In the genomic region with DNA sequence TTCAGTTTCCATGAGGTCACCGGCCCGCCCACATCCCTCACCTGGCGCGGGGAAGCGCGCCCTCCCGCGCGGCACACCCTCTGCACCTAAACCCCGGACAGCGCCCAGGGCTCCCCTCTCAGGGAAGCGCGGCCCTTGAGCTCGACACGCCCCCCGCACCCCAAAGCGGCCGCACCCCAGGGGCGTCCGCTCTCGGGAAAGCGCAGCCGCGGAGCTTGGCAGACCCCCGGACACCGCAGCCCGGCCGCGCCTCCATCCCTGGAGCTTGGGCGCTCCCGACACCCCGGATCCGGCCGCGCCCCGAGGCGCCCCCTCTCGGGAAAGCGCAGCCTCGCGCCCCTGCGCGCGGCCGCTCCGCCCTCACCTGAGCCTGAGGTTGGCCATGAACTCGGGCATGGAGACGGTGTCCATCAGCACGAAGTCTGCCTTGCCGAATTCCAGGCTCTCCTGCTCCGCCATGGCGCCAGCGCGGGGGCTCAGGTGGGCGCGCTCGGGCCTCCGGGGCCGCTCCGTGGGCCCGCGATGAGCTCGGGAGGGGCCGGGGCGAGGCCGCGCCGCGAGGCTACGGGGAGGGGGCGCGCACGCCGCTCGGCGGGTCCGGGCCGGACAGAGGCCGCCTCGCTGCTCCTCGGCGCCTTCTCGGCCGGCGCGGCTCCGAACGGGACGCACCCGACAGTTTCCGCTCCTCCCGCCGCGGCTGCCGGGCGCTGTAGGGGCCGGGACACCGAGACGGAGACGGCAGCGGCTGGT, we compare ENCODE assay signal across 8 cellular contexts. TPM values are rescaled to one million over a fixed set of nuclear protein-coding genes. Genes with fewer than 3 reads are reported as not detected.
DNase-seq lines count a peak whose midpoint lies in the region; ATAC-seq and TF ChIP-seq lines count a peak whose summit lies in the region.

A gene (minus strand): TSS at position 711 of the 750 bp plus-strand sequence. CDS start 252 bp downstream, at position 459.

- H3K27me3 Mint-ChIP-seq in nephron (ENCODE audit: low read depth), result peaks cover 26% of the 10 kb centered on the region

- peaks cover 7 to 46% (median 13%) of the 10 kb centered on the region in 3 donors for H3K4me1 ChIP-seq in esophagus squamous epithelium

- H3K9me3 ChIP-seq in esophagus squamous epithelium, result no peaks in the 10 kb centered on the region

- peak within 1 kb of the TSS; percentile 44 to 89 (median 81) for H3K27ac Mint-ChIP-seq in nephron

- H3K36me3 Mint-ChIP-seq in nephron (ENCODE audit: low read depth), result no peaks in the 10 kb centered on the region

- no peaks in the 10 kb centered on the region for H3K9me3 Mint-ChIP-seq in nephron

- DNase-seq in NCI-H345 treated with DMSO at 0.1 percent for 48 hours (lab: John Stamatoyannopoulos, UW; ENCODE audit: unreplicated experiment) (peak; percentile 29), activated T-cell treated with anti-CD3 and anti-CD28 coated beads for 4 hours (peak; percentile 72), esophagus squamous epithelium (lab: John Stamatoyannopoulos, UW) (no peak), Kasumi-1 (lab: John Stamatoyannopoulos, UW) (no peak)
- DNase-seq in stimulated activated naive CD4-positive, alpha-beta T cell treated with Interleukin-2 at 50 U/mL for 16 hours (lab: John Stamatoyannopoulos, UW), result peak; percentile 63

- peaks cover 15% of the 10 kb centered on the region for H3K4me1 Mint-ChIP-seq in nephron

- no peaks in the 10 kb centered on the region for H3K36me3 ChIP-seq in esophagus squamous epithelium

- H3K27ac ChIP-seq in esophagus squamous epithelium, result peak within 1 kb of the TSS; percentile 92 to 100 (median 99)

- ATAC-seq in GM18517 (IDR thresholded peaks at IDR 0.05; ENCODE audit: unreplicated experiment), result peak; percentile 46
- ATAC-seq in HG02885 (IDR thresholded peaks at IDR 0.05; ENCODE audit: poor library complexity, unreplicated experiment), result peak; percentile 65

- intact Hi-C loops in esophagus squamous epithelium (cut with DNase I), result no loop called here

- H3K4me3 Mint-ChIP-seq in nephron, result peak within 1 kb of the TSS; percentile 89 to 95 (median 93)

- WGBS in esophagus squamous epithelium, 2 donors, result 0% methylated on average over 5 to 6 of the region's 101 CpGs

- TF ChIP-seq POLR2A in esophagus squamous epithelium (IDR thresholded peaks at IDR 0.05), result peak in 3 of 4 donors; percentile 55 to 89 (median 87)

- peak within 1 kb of the TSS; percentile 78 to 100 (median 88) for H3K4me3 ChIP-seq in esophagus squamous epithelium

- TF ChIP-seq CTCF in esophagus squamous epithelium (IDR thresholded peaks at IDR 0.05) (peak; percentile 10 to 60 (median 40)), nephron (IDR thresholded peaks at IDR 0.05; ENCODE audit: unreplicated experiment in 3 of 3) (peak in 2 of 3 experiments; percentile 17 to 39)

- H3K27me3 ChIP-seq in esophagus squamous epithelium, result no peaks in the 10 kb centered on the region

RNA-seq across cellular contexts. Expression of the gene that starts here (rescaled TPM):
- total RNA-seq in esophagus squamous epithelium, result 10 to 100 TPM; 58.8 to 86.8 (median 64.3) TPM

Comparison
In these comparisons a context has a peak if more than half of its experiments do, and no peak if none do; other contexts are left out.
1. DNase-seq: peak in NCI-H345 treated with DMSO at 0.1 percent for 48 hours (single experiment), activated T-cell treated with anti-CD3 and anti-CD28 coated beads for 4 hours (single experiment) and stimulated activated naive CD4-positive, alpha-beta T cell treated with Interleukin-2 at 50 U/mL for 16 hours (single experiment); none in esophagus squamous epithelium (single experiment) and Kasumi-1 (0 of 2).